In genomic region chr12:11765817-11766794, GRCh38 we compare ENCODE assay signal across 8 cellular contexts.
A peak's percentile ranks its signal among the peaks of the same experiment; 100 is the strongest.
DNase-seq lines count a peak whose midpoint lies in the region; ATAC-seq and TF ChIP-seq lines count a peak whose summit lies in the region.

No MANE protein-coding gene starts in this region.

- H3K4me1 Mint-ChIP-seq in CD4-positive, alpha-beta T cell (ENCODE audit: low read depth) = peaks cover 96% of the 10 kb centered on the region
- H3K4me1 Mint-ChIP-seq in activated T-cell treated with anti-CD3 and anti-CD28 coated beads, Interleukin-2, amount 50 U/mL, for 24 hours (ENCODE audit: low read depth) = peaks cover 100% of the 10 kb centered on the region

- peak overlapping the region; percentile 13 to 27 for H3K4me3 ChIP-seq in gastroesophageal sphincter

- no peaks in the 10 kb centered on the region for H3K27me3 ChIP-seq in CD4-positive, alpha-beta T cell (ENCODE audit: control insufficient read depth, insufficient read depth, low read length)
- no peaks in the 10 kb centered on the region for H3K27me3 ChIP-seq in gastroesophageal sphincter

- WGBS in gastroesophageal sphincter (ENCODE audit: low coverage in 1 of 2), 2 donors = 7 to 19% methylated on average over 11 to 14 of the region's 19 CpGs

- TF ChIP-seq POLR2A in gastroesophageal sphincter (IDR thresholded peaks at IDR 0.05) = no peak

- CTCF ChIA-PET in CD4-positive, alpha-beta T cell (lab: Charles Lee) = interaction anchor here (1.2 to 1.5 kb wide), 2 partner anchors 46 to 267 kb away, joined by 3 to 4 read pairs; no protein-coding TSS in a partner anchor

- H3K9me3 Mint-ChIP-seq in CD4-positive, alpha-beta T cell = no peaks in the 10 kb centered on the region
- no peaks in the 10 kb centered on the region for H3K9me3 Mint-ChIP-seq in activated T-cell treated with anti-CD3 and anti-CD28 coated beads, Interleukin-2, amount 50 U/mL, for 24 hours

- peaks cover 3% of the 10 kb centered on the region for H3K36me3 Mint-ChIP-seq in CD4-positive, alpha-beta T cell (ENCODE audit: low read depth)
- peaks cover 72% of the 10 kb centered on the region for H3K36me3 Mint-ChIP-seq in activated T-cell treated with anti-CD3 and anti-CD28 coated beads, Interleukin-2, amount 50 U/mL, for 24 hours (ENCODE audit: low read depth)

- POLR2A ChIA-PET in CD4-positive, alpha-beta T cell (lab: Charles Lee) = interaction anchor here (1.6 kb wide), 1 partner anchor 34 kb away, joined by 3 read pairs; no protein-coding TSS in a partner anchor

- H3K4me3 Mint-ChIP-seq in CD4-positive, alpha-beta T cell = peak overlapping the region; percentile 54
- peak overlapping the region; percentile 60 for H3K4me3 Mint-ChIP-seq in activated T-cell treated with anti-CD3 and anti-CD28 coated beads, Interleukin-2, amount 50 U/mL, for 24 hours

- peak; percentile 79 for ATAC-seq in CD4-positive, alpha-beta T cell (ENCODE audit: poor library complexity)
- ATAC-seq in GM21526 (IDR thresholded peaks at IDR 0.05; ENCODE audit: low FRiP score, unreplicated experiment) (peak; percentile 68), gastroesophageal sphincter (peak; percentile 82), sciatic nerve (peak; percentile 66)

- H3K36me3 ChIP-seq in gastroesophageal sphincter = no peaks in the 10 kb centered on the region

- H3K27ac Mint-ChIP-seq in CD4-positive, alpha-beta T cell = peak overlapping the region; percentile 80
- H3K27ac Mint-ChIP-seq in activated T-cell treated with anti-CD3 and anti-CD28 coated beads, Interleukin-2, amount 50 U/mL, for 24 hours = peak overlapping the region; percentile 94

- DNase-seq in CD4-positive, alpha-beta T cell = peak in 7 of 10 experiments; percentile 5 to 28 (median 21)
- DNase-seq in KG1 (lab: John Stamatoyannopoulos, UW) (peak; percentile 11), sciatic nerve (ENCODE audit: low spot score) (no peak), DMS114 treated with DMSO at 0.1 percent for 48 hours (lab: John Stamatoyannopoulos, UW; ENCODE audit: unreplicated experiment) (no peak), NCI-H128 (lab: John Stamatoyannopoulos, UW; ENCODE audit: unreplicated experiment) (no peak)
- peak; percentile 79 for DNase-seq in activated T-cell treated with anti-CD3 and anti-CD28 coated beads, Interleukin-2, amount 50 U/mL, for 24 hours

- TF ChIP-seq EP300 in gastroesophageal sphincter (IDR thresholded peaks at IDR 0.05) = no peak

- H3K27me3 Mint-ChIP-seq in CD4-positive, alpha-beta T cell = no peaks in the 10 kb centered on the region
- no peaks in the 10 kb centered on the region for H3K27me3 Mint-ChIP-seq in activated T-cell treated with anti-CD3 and anti-CD28 coated beads, Interleukin-2, amount 50 U/mL, for 24 hours

- H3K4me1 ChIP-seq in gastroesophageal sphincter = peaks cover 60 to 99% (median 60%) of the 10 kb centered on the region in 3 donors

- peak overlapping the region; percentile 3 for H3K27ac ChIP-seq in CD4-positive, alpha-beta T cell (ENCODE audit: low read depth, low read length)
- peak overlapping the region; percentile 85 to 100 (median 94) for H3K27ac ChIP-seq in gastroesophageal sphincter

- intact Hi-C loops in CD4-positive, alpha-beta T cell (cut with DNase I, micrococcal nuclease) = loop anchor here in 1 of 2 experiments (5.0 kb wide), 1 partner anchor 34 kb away; no protein-coding TSS in a partner anchor
- intact Hi-C loops in sciatic nerve (cut with DNase I) = no loop called here

- TF ChIP-seq CTCF in CD4-positive, alpha-beta T cell (IDR thresholded peaks at IDR 0.05) = no peak
- TF ChIP-seq CTCF in gastroesophageal sphincter (IDR thresholded peaks at IDR 0.05) = no peak

- no peaks in the 10 kb centered on the region for H3K9me3 ChIP-seq in CD4-positive, alpha-beta T cell (ENCODE audit: control insufficient read depth, low read length)
- H3K9me3 ChIP-seq in gastroesophageal sphincter = no peaks in the 10 kb centered on the region

Comparison
In these comparisons a context has a peak if more than half of its experiments do, and no peak if none do; other contexts are left out.
1. DNase-seq: peak in CD4-positive, alpha-beta T cell (7 of 10), KG1 (single experiment) and activated T-cell treated with anti-CD3 and anti-CD28 coated beads, Interleukin-2, amount 50 U/mL, for 24 hours (single experiment); none in sciatic nerve (single experiment), DMS114 treated with DMSO at 0.1 percent for 48 hours (single experiment) and NCI-H128 (single experiment).
2. Peak in every context shown above with its lines, with median percentiles within 50 percentile points of each other: ATAC-seq.